Comparison of ENCODE assay signal across 8 cellular contexts in genomic region chr1:91234181-91234580, GRCh38.
"Had no signal": no experiment of that assay in that cellular context is flagged by ENCODE, and none has a peak within 500 bp of the region (broad histone marks: within the 10 kb centered on the region; RNA-seq: fewer than 3 reads in every experiment).

No MANE protein-coding gene starts in this region.

- H3K4me1 Mint-ChIP-seq: GM23338, H9 had no signal

- H3K27ac ChIP-seq: GM23248 had no signal

- H3K9me3 ChIP-seq: HAP-1 had no signal

- H3K4me3 ChIP-seq: GM23248, GM23338, HAP-1 had no signal

- H3K9ac ChIP-seq: GM23248 had no signal

- H3K4me1 ChIP-seq: HAP-1 had no signal

- H2AFZ ChIP-seq: GM23248, GM23338 had no signal

- H3K4me3 Mint-ChIP-seq: GM23338, H9, HFFc6 had no signal

- H3K36me3 ChIP-seq: HAP-1 had no signal

- DNase-seq: GM23248, GOT3, H7, H9, HCEC 1CT, HFFc6 had no signal

- H3K27ac Mint-ChIP-seq: GM23338, H9, HFFc6 had no signal

- H3K4me2 ChIP-seq: GM23338 had no signal
